8 cellular contexts compared by ENCODE assay signal in genomic region chr1:230825061-230825803, GRCh38. TPM values are rescaled to one million over a fixed set of nuclear protein-coding genes. Genes with fewer than 3 reads are reported as not detected.
DNase-seq lines count a peak whose midpoint lies in the region; ATAC-seq lines count a peak whose summit lies in the region.

No MANE protein-coding gene starts in this region.

- no peak overlapping the region for H3K27ac Mint-ChIP-seq in stimulated activated naive CD8-positive, alpha-beta T cell treated with anti-CD3 and anti-CD28 coated beads, Interleukin-15, amount 100 ng/mL, for 72 hours

- H3K4me1 Mint-ChIP-seq in stimulated activated naive CD8-positive, alpha-beta T cell treated with anti-CD3 and anti-CD28 coated beads, Interleukin-15, amount 100 ng/mL, for 72 hours = no peaks in the 10 kb centered on the region

- peak; percentile 19 for DNase-seq in HS-27A (ENCODE audit: low read depth)
- peak; percentile 76 for DNase-seq in SK-MEL-5 (ENCODE audit: low read depth, low spot score)
- peak; percentile 34 for DNase-seq in glomerular visceral epithelial cell (ENCODE audit: extremely low spot score)
- no peak for DNase-seq in 8988T
- no peak for DNase-seq in stimulated activated naive CD8-positive, alpha-beta T cell treated with anti-CD3 and anti-CD28 coated beads, Interleukin-15, amount 100 ng/mL, for 72 hours
- DNase-seq in OCI-M2 (lab: John Stamatoyannopoulos, UW; ENCODE audit: unreplicated experiment) = no peak

- ATAC-seq in stimulated activated naive CD8-positive, alpha-beta T cell treated with anti-CD3 and anti-CD28 coated beads, Interleukin-15, amount 100 ng/mL, for 72 hours = no peak
- ATAC-seq in HG03378 (IDR thresholded peaks at IDR 0.05; ENCODE audit: unreplicated experiment) = no peak

- H3K4me3 ChIP-seq in stomach smooth muscle (ENCODE audit: low read length in 2 of 2) = peak overlapping the region in 1 of 2 donors; percentile 52

- no peaks in the 10 kb centered on the region for H3K27me3 ChIP-seq in stomach smooth muscle (ENCODE audit: control insufficient read depth in 1 of 2, insufficient read depth in 2 of 2, low read length in 2 of 2)

- H3K27me3 Mint-ChIP-seq in stimulated activated naive CD8-positive, alpha-beta T cell treated with anti-CD3 and anti-CD28 coated beads, Interleukin-15, amount 100 ng/mL, for 72 hours = peaks cover 13% of the 10 kb centered on the region

- no peaks in the 10 kb centered on the region for H3K9me3 Mint-ChIP-seq in stimulated activated naive CD8-positive, alpha-beta T cell treated with anti-CD3 and anti-CD28 coated beads, Interleukin-15, amount 100 ng/mL, for 72 hours

- no peak overlapping the region for H3K4me3 Mint-ChIP-seq in stimulated activated naive CD8-positive, alpha-beta T cell treated with anti-CD3 and anti-CD28 coated beads, Interleukin-15, amount 100 ng/mL, for 72 hours

- peaks cover 51% of the 10 kb centered on the region for H3K4me1 ChIP-seq in stomach smooth muscle (ENCODE audit: control insufficient read depth, insufficient read depth, low read length)

- H3K9me3 ChIP-seq in stomach smooth muscle (ENCODE audit: control insufficient read depth in 2 of 2, low read length in 2 of 2) = no peaks in the 10 kb centered on the region

- in situ Hi-C loops in SK-MEL-5 (cut with HindIII; ENCODE audit: low pct_unique_long_range_greater_than_20kb, low sequenced_read_pairs) = no loop called here

- no peak overlapping the region for H3K9ac ChIP-seq in stomach smooth muscle (ENCODE audit: low read length in 2 of 2)

- peak overlapping the region; percentile 58 for H3K27ac ChIP-seq in stomach smooth muscle (ENCODE audit: low read length)

- H3K36me3 ChIP-seq in stomach smooth muscle (ENCODE audit: control insufficient read depth in 2 of 2, insufficient read depth in 2 of 2, low read length in 2 of 2) = no peaks in the 10 kb centered on the region

RNA-seq across cellular contexts. Expression of gene C1orf198, which starts 43.1 kb away (rescaled TPM):
- total RNA-seq in SK-MEL-5 (2014; rRNA removed; shearing (Covaris generic)) = 23.9 and 24.3 TPM in 2 replicates
- polyA plus RNA-seq in SK-MEL-5 (2015; cell fraction: cytosol; rRNA removed) = 24.1 and 31.2 TPM in 2 replicates
- polyA plus RNA-seq in SK-MEL-5 (2015; cell fraction: nucleus; rRNA removed) = 11.8 and 18.5 TPM in 2 replicates

Comparison
In these comparisons a context has a peak if more than half of its experiments do, and no peak if none do; other contexts are left out.
1. DNase-seq: peak in HS-27A (single experiment), SK-MEL-5 (single experiment) and glomerular visceral epithelial cell (single experiment); none in 8988T (single experiment), stimulated activated naive CD8-positive, alpha-beta T cell treated with anti-CD3 and anti-CD28 coated beads, Interleukin-15, amount 100 ng/mL, for 72 hours (0 of 2) and OCI-M2 (single experiment).